ENCODE assay signal across 13 cellular contexts in the genomic region with DNA sequence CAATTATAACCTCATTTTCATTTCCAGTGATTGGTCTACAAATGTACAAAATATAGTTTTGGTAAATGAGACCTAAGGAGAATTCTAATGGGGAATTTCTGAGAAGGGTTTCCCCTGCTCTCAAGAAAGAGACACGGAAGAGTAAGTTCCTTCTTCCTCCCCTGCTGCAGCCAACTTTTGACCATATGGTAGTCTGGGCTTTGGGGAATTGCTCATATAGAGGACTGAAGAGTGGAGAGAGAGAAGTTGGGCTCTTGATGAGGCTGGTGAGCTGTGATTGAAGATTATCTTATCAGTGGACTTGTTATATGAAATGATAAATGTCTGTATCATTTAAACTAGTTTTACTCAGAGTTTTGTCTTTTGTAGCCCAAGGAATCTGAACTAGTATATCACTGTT. TPM values are rescaled to one million over a fixed set of nuclear protein-coding genes. Genes with fewer than 3 reads are reported as not detected.
DNase-seq lines count a peak whose midpoint lies in the region; ATAC-seq and TF ChIP-seq lines count a peak whose summit lies in the region.
"Had no signal": no experiment of that assay in that cellular context is flagged by ENCODE, and none has a peak within 500 bp of the region (broad histone marks: within the 10 kb centered on the region; RNA-seq: fewer than 3 reads in every experiment).

No MANE protein-coding gene starts in this region.

- no peaks in the 10 kb centered on the region for H3K27me3 ChIP-seq in right cardiac atrium (ENCODE audit: control insufficient read depth, insufficient read depth)
- H3K27me3 ChIP-seq: vagina had no signal

- peaks cover 2% of the 10 kb centered on the region for H3K4me1 ChIP-seq in right cardiac atrium (ENCODE audit: control insufficient read depth, insufficient read depth, low read length)

- peaks cover 0 to 3% (median 3%) of the 10 kb centered on the region in 3 donors for H3K36me3 Mint-ChIP-seq in naive thymus-derived CD8-positive, alpha-beta T cell

- H3K9me3 Mint-ChIP-seq in naive thymus-derived CD8-positive, alpha-beta T cell = no peaks in the 10 kb centered on the region
- H3K9me3 Mint-ChIP-seq: activated T-cell treated with anti-CD3 and anti-CD28 coated beads, Interleukin-2, amount 50 U/mL, for 4 hours; central memory CD8-positive, alpha-beta T cell had no signal

- POLR2A ChIA-PET in naive thymus-derived CD8-positive, alpha-beta T cell (lab: Charles Lee) = interaction anchor here (0.7 to 4.3 kb wide), 6 partner anchors 9 to 124 kb away, joined by 3 to 18 read pairs (median 4); partner anchors contain the start of genes ERAP1 and ERAP2

- in situ Hi-C loops in GM13976 (cut with MboI; ENCODE audit: low sequenced_read_pairs, unreplicated experiment) = no loop called here

- DNase-seq in DMS 273 (lab: John Stamatoyannopoulos, UW; ENCODE audit: unreplicated experiment) = peak; percentile 67
- peak; percentile 26 for DNase-seq in GM13976 (ENCODE audit: low spot score)
- peak; percentile 77 for DNase-seq in OCI-M1 (lab: John Stamatoyannopoulos, UW)
- DNase-seq in naive thymus-derived CD8-positive, alpha-beta T cell = no peak
- DNase-seq in right cardiac atrium = no peak
- DNase-seq in HT-29 (ENCODE audit: low spot score) = no peak
- DNase-seq in kidney glomerular epithelial cell (lab: John Stamatoyannopoulos, UW) = no peak
- DNase-seq: activated T-cell treated with anti-CD3 and anti-CD28 coated beads, Interleukin-2, amount 50 U/mL, for 4 hours; NCI-H526 had no signal

- WGBS in right cardiac atrium = 60% methylated on average over 1 of the region's 1 CpG

- intact Hi-C loops in right cardiac atrium (cut with DNase I) = no loop called here

- H3K27me3 Mint-ChIP-seq in naive thymus-derived CD8-positive, alpha-beta T cell = no peaks in the 10 kb centered on the region
- H3K27me3 Mint-ChIP-seq: central memory CD8-positive, alpha-beta T cell had no signal

- no peaks in the 10 kb centered on the region for H3K9me3 ChIP-seq in right cardiac atrium (ENCODE audit: control insufficient read depth, low read length)
- H3K9me3 ChIP-seq: vagina had no signal

- H3K4me3 ChIP-seq in right cardiac atrium (ENCODE audit: low read length) = no peak overlapping the region
- H3K4me3 ChIP-seq: skin epidermis, vagina had no signal

- H3K4me3 Mint-ChIP-seq in naive thymus-derived CD8-positive, alpha-beta T cell = peak overlapping the region; percentile 37 to 97 (median 88)
- H3K4me3 Mint-ChIP-seq: central memory CD8-positive, alpha-beta T cell had no signal

- H3K27ac ChIP-seq in right cardiac atrium (ENCODE audit: low read length) = no peak overlapping the region
- H3K27ac ChIP-seq: vagina had no signal

- peaks cover 35 to 70% (median 61%) of the 10 kb centered on the region in 4 donors for H3K4me1 Mint-ChIP-seq in naive thymus-derived CD8-positive, alpha-beta T cell

- no peak for ATAC-seq in naive thymus-derived CD8-positive, alpha-beta T cell
- ATAC-seq in right cardiac atrium = no peak
- ATAC-seq: activated T-cell treated with anti-CD3 and anti-CD28 coated beads, Interleukin-2, amount 50 U/mL, for 4 hours; HCT116 had no signal

- TF ChIP-seq CTCF in GM13976 (IDR thresholded peaks at IDR 0.05; ENCODE audit: borderline replicate concordance, control extremely low read depth, extremely low read depth, insufficient read depth, missing control alignments) = no peak

- H3K27ac Mint-ChIP-seq in naive thymus-derived CD8-positive, alpha-beta T cell = peak overlapping the region in 8 of 10 donors; percentile 61 to 99 (median 87)

RNA-seq across cellular contexts. Expression of gene LNPEP, which starts 4.3 kb away (rescaled TPM):
- 100 to 1,000 TPM; 105 to 107 TPM for total RNA-seq in naive thymus-derived CD8-positive, alpha-beta T cell
- 10 to 100 TPM; 50.9 to 61.7 (median 52.4) TPM for polyA plus RNA-seq in naive thymus-derived CD8-positive, alpha-beta T cell
- total RNA-seq in right cardiac atrium = 10 to 100 TPM; 56.5 to 70.1 (median 63.6) TPM
- 15.7 TPM for polyA plus RNA-seq in right cardiac atrium
- total RNA-seq in HT-29 (2014; rRNA removed; shearing (Covaris generic)) = 6.1 and 7.8 TPM in 2 replicates

RNA-seq across cellular contexts. Expression of gene ERAP2, which starts 55.3 kb away (rescaled TPM):
- total RNA-seq in naive thymus-derived CD8-positive, alpha-beta T cell = 10 to 100 TPM; 82.9 to 98.6 TPM
- 100 to 1,000 TPM in 1 of 3 donors, 1 to 10 TPM in 2; 6.4 to 126 (median 6.6) TPM for polyA plus RNA-seq in naive thymus-derived CD8-positive, alpha-beta T cell
- total RNA-seq in right cardiac atrium = 1 to 10 TPM; 6.3 to 7.2 (median 7.0) TPM
- polyA plus RNA-seq in right cardiac atrium = 0.81 TPM
- total RNA-seq in HT-29 (2014; rRNA removed; shearing (Covaris generic)) = 23.3 and 31.6 TPM in 2 replicates

Comparison
In these comparisons a context has a peak if more than half of its experiments do, and no peak if none do; other contexts are left out.
1. DNase-seq: peak in DMS 273 (single experiment), GM13976 (single experiment) and OCI-M1 (single experiment); none in naive thymus-derived CD8-positive, alpha-beta T cell (0 of 10), right cardiac atrium (0 of 3), HT-29 (single experiment) and kidney glomerular epithelial cell (single experiment).